8 cellular contexts compared by ENCODE assay signal in genomic region chr2:191049728-191050639, GRCh38. TPM values are rescaled to one million over a fixed set of nuclear protein-coding genes. Genes with fewer than 3 reads are reported as not detected.
DNase-seq lines count a peak whose midpoint lies in the region; ATAC-seq, FAIRE-seq and TF ChIP-seq lines count a peak whose summit lies in the region.

No MANE protein-coding gene starts in this region.

- no peak for TF ChIP-seq CTCF in fibroblast of mammary gland (conservative IDR thresholded peaks at IDR 0.05; ENCODE audit: control insufficient read depth, insufficient read depth, low read depth, low read length)

- peaks cover 6 to 16% (median 10%) of the 10 kb centered on the region in 4 donors for H3K4me1 Mint-ChIP-seq in CD4-positive, alpha-beta memory T cell

- H3K4me3 ChIP-seq in CD4-positive, alpha-beta memory T cell (ENCODE audit: low read length in 2 of 2) = no peak overlapping the region
- H3K4me3 ChIP-seq in fibroblast of mammary gland (ENCODE audit: control insufficient read depth, low read depth, low read length) = no peak overlapping the region
- no peak overlapping the region for H3K4me3 ChIP-seq in effector memory CD4-positive, alpha-beta T cell (ENCODE audit: insufficient read depth, low read depth, low read length, poor library complexity, severe bottlenecking)

- no peaks in the 10 kb centered on the region for H3K9me3 ChIP-seq in CD4-positive, alpha-beta memory T cell (ENCODE audit: control insufficient read depth in 1 of 2, low read length in 2 of 2)
- no peaks in the 10 kb centered on the region for H3K9me3 ChIP-seq in effector memory CD4-positive, alpha-beta T cell (ENCODE audit: control insufficient read depth, low read length)

- peaks cover 12% of the 10 kb centered on the region for H3K4me1 ChIP-seq in CD4-positive, alpha-beta memory T cell (ENCODE audit: insufficient read depth, low read length)
- peaks cover 5% of the 10 kb centered on the region for H3K4me1 ChIP-seq in effector memory CD4-positive, alpha-beta T cell (ENCODE audit: control insufficient read depth, insufficient read depth, low read length, poor library complexity, severe bottlenecking)

- CTCF ChIA-PET in CD4-positive, alpha-beta memory T cell (lab: Charles Lee; ENCODE audit: partially characterized antibody) = interaction anchor here (0.7 to 13.9 kb wide), 13 partner anchors 8 to 505 kb away, joined by 3 to 567 read pairs (median 8); partner anchors contain the start of gene STAT4

- H3K27me3 ChIP-seq in CD4-positive, alpha-beta memory T cell (ENCODE audit: insufficient read depth, low read length) = no peaks in the 10 kb centered on the region
- H3K27me3 ChIP-seq in effector memory CD4-positive, alpha-beta T cell (replicated peaks; ENCODE audit: control insufficient read depth, insufficient read depth, low read length, poor library complexity, severe bottlenecking) = no peaks in the 10 kb centered on the region

- H3K36me3 ChIP-seq in CD4-positive, alpha-beta memory T cell (ENCODE audit: insufficient read depth, low read length) = no peaks in the 10 kb centered on the region
- peaks cover 6% of the 10 kb centered on the region for H3K36me3 ChIP-seq in effector memory CD4-positive, alpha-beta T cell (ENCODE audit: control insufficient read depth, insufficient read depth, low read length)

- intact Hi-C loops in CD4-positive, alpha-beta memory T cell (cut with micrococcal nuclease) = loop anchor here (5.0 kb wide), 3 partner anchors 252 to 627 kb away; partner anchors contain the start of gene NABP1
- intact Hi-C loops in left colon (cut with DNase I, micrococcal nuclease) = no loop called here

- H3K36me3 Mint-ChIP-seq in CD4-positive, alpha-beta memory T cell = peaks cover 20 to 37% of the 10 kb centered on the region in 2 donors

- DNase-seq in CD4-positive, alpha-beta memory T cell = no peak
- DNase-seq in M059J (ENCODE audit: low read depth) = peak; percentile 69
- DNase-seq in fibroblast of mammary gland (ENCODE audit: low read depth) = peak; percentile 89
- no peak for DNase-seq in effector memory CD4-positive, alpha-beta T cell
- no peak for DNase-seq in SKM-1 treated with dmso at 0.1 percent for 144 hours (lab: John Stamatoyannopoulos, UW; ENCODE audit: unreplicated experiment)
- no peak for DNase-seq in GM19239 (ENCODE audit: insufficient read length, low spot score)
- DNase-seq in left colon = no peak

- H3K4me3 Mint-ChIP-seq in CD4-positive, alpha-beta memory T cell = no peak overlapping the region

- H3K9me3 Mint-ChIP-seq in CD4-positive, alpha-beta memory T cell = no peaks in the 10 kb centered on the region

- H3K27me3 Mint-ChIP-seq in CD4-positive, alpha-beta memory T cell = no peaks in the 10 kb centered on the region

- peak overlapping the region in 4 of 7 donors; percentile 19 to 46 (median 34) for H3K27ac Mint-ChIP-seq in CD4-positive, alpha-beta memory T cell

- POLR2A ChIA-PET in CD4-positive, alpha-beta memory T cell (lab: Charles Lee; ENCODE audit: partially characterized antibody) = interaction anchor here (0.7 to 7.0 kb wide), 6 partner anchors 9 to 257 kb away, joined by 3 to 70 read pairs (median 11); partner anchors contain the start of genes STAT1 and STAT4

- no peak for FAIRE-seq in GM19239 (lab: Jason Lieb, UNC)

- no peak overlapping the region for H3K27ac ChIP-seq in CD4-positive, alpha-beta memory T cell (ENCODE audit: low read depth, low read length)
- no peak overlapping the region for H3K27ac ChIP-seq in effector memory CD4-positive, alpha-beta T cell (ENCODE audit: insufficient read depth, low read length, poor library complexity, severe bottlenecking)

- peak; percentile 84 for ATAC-seq in GM21381 (IDR thresholded peaks at IDR 0.05; ENCODE audit: unreplicated experiment)
- no peak for ATAC-seq in left colon

RNA-seq across cellular contexts. Expression of gene STAT1, which starts 36.0 kb away (rescaled TPM):
- 100 to 1,000 TPM; 130 TPM for total RNA-seq in CD4-positive, alpha-beta memory T cell
- 100 to 1,000 TPM; 221 to 230 TPM for polyA plus RNA-seq in CD4-positive, alpha-beta memory T cell
- 386 and 537 TPM in 2 replicates for total RNA-seq in M059J (2014; rRNA removed; shearing (Covaris generic))
- 10 to 100 TPM; 54.1 to 91.7 TPM for total RNA-seq in left colon

Comparison
In these comparisons a context has a peak if more than half of its experiments do, and no peak if none do; other contexts are left out.
1. DNase-seq: peak in M059J (single experiment) and fibroblast of mammary gland (single experiment); none in CD4-positive, alpha-beta memory T cell (0 of 5), effector memory CD4-positive, alpha-beta T cell (0 of 3), SKM-1 treated with dmso at 0.1 percent for 144 hours (single experiment), GM19239 (single experiment) and left colon (0 of 2).